ENCODE assay signal across 19 cellular contexts in the genomic region with DNA sequence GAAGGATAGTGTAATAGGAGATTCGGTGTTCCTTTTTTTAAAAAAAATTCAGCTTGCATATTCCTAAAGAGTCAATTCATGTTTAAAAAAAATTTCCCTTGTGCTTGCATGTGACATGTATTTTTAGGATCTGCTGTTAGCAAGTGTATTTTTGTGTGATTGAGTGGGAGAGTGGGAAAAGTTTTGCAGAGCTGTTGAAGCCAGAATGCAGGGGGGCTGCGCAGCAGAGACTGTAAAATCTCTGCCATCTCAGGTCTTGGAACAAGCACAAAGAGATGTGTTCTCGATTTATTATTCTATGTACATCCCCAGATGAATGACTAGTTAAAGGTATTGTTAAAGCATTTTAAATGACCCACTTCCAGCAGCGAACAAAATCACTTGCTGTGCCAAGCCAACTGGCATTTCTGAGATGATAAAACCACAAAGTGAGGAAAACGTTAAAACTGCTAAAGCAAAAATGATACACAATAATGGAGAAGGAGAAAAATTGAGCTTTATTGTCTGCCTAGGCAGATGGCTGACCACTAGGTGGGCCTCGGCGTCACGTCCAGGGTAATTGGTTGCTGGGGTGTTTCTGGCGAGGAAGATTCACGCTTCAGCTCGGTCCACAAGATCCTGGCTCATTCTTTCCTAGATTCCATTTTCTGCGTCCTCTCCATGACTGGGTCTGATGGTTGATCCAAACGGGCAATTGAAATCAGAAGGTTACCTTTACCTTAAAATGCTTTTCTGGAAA.
DNase-seq lines count a peak whose midpoint lies in the region; ATAC-seq and TF ChIP-seq lines count a peak whose summit lies in the region.
"Had no signal": no experiment of that assay in that cellular context is flagged by ENCODE, and none has a peak within 500 bp of the region (broad histone marks: within the 10 kb centered on the region; RNA-seq: fewer than 3 reads in every experiment).

No MANE protein-coding gene starts in this region.

- no peaks in the 10 kb centered on the region for H3K27me3 ChIP-seq in foreskin keratinocyte
- H3K27me3 ChIP-seq: BLaER1 treated with 17β-estradiol and CSF1 and Interleukin-3, amounts not matched to agents 10 nM and 100 nM; body of pancreas; esophagus squamous epithelium; upper lobe of right lung had no signal

- TF ChIP-seq CTCF in foreskin keratinocyte (conservative IDR thresholded peaks at IDR 0.05) (no peak), glutamatergic neuron (IDR thresholded peaks at IDR 0.05; ENCODE audit: partially characterized antibody, unreplicated experiment) (no peak)

- DNase-seq in NCI-H1092 treated with DMSO at 0.1 percent for 48 hours (lab: John Stamatoyannopoulos, UW) (peak; percentile 72), NCI-H748 treated with DMSO at 0.1 percent for 48 hours (lab: John Stamatoyannopoulos, UW) (peak; percentile 91), posterior cingulate gyrus (peak in 8 of 10 donors; percentile 25 to 89 (median 42)), foreskin keratinocyte (no peak), NAMALWA (ENCODE audit: low spot score) (no peak), glutamatergic neuron (no peak)
- DNase-seq: activated CD4-positive, alpha-beta T cell treated with anti-CD3 and anti-CD28 coated beads, Interleukin-2, amount 50 U/mL, for 1 hour; activated naive CD4-positive, alpha-beta T cell treated with anti-CD3 and anti-CD28 coated beads for 36 hours; esophagus squamous epithelium; HCEC 1CT; Kasumi-1; NCI-H1694 treated with DMSO at 0.1 percent for 48 hours; stimulated activated naive CD8-positive, alpha-beta T cell treated with anti-CD3 and anti-CD28 coated beads, Interleukin-15, Interleukin-2, amounts not matched to agents 100 U/mL and 50 U/mL, for 24 hours; upper lobe of right lung had no signal

- no peaks in the 10 kb centered on the region for H3K4me1 ChIP-seq in foreskin keratinocyte
- H3K4me1 ChIP-seq: esophagus squamous epithelium, upper lobe of right lung had no signal

- ATAC-seq in foreskin keratinocyte (no peak), GM21717 (IDR thresholded peaks at IDR 0.05; ENCODE audit: unreplicated experiment) (no peak)
- ATAC-seq: body of pancreas; stimulated activated naive CD8-positive, alpha-beta T cell treated with anti-CD3 and anti-CD28 coated beads, Interleukin-15, Interleukin-2, amounts not matched to agents 100 U/mL and 50 U/mL, for 24 hours; upper lobe of right lung had no signal

- no peaks in the 10 kb centered on the region for H3K9me3 Mint-ChIP-seq in glutamatergic neuron (ENCODE audit: unreplicated experiment)
- H3K9me3 Mint-ChIP-seq: activated naive CD4-positive, alpha-beta T cell treated with anti-CD3 and anti-CD28 coated beads for 36 hours; memory B cell had no signal

- no peaks in the 10 kb centered on the region for H3K27me3 Mint-ChIP-seq in glutamatergic neuron (ENCODE audit: unreplicated experiment)
- H3K27me3 Mint-ChIP-seq: memory B cell had no signal

- intact Hi-C loops in posterior cingulate gyrus (cut with DNase I): no loop called here

- H3K4me3 Mint-ChIP-seq in glutamatergic neuron (ENCODE audit: unreplicated experiment): no peak overlapping the region
- H3K4me3 Mint-ChIP-seq: activated naive CD4-positive, alpha-beta T cell treated with anti-CD3 and anti-CD28 coated beads for 36 hours; memory B cell had no signal

- H3K4me1 Mint-ChIP-seq in glutamatergic neuron (ENCODE audit: low read depth, unreplicated experiment): peaks cover 9% of the 10 kb centered on the region

- H3K27ac ChIP-seq in cingulate gyrus (ENCODE audit: low read depth, low read length): peak overlapping the region; percentile 49
- H3K27ac ChIP-seq in foreskin keratinocyte: no peak overlapping the region
- H3K27ac ChIP-seq: BLaER1 treated with 17β-estradiol and CSF1 and Interleukin-3, amounts not matched to agents 10 nM and 100 nM; body of pancreas; esophagus squamous epithelium; upper lobe of right lung had no signal

- no peak overlapping the region for H3K27ac Mint-ChIP-seq in glutamatergic neuron (ENCODE audit: unreplicated experiment)
- H3K27ac Mint-ChIP-seq: activated naive CD4-positive, alpha-beta T cell treated with anti-CD3 and anti-CD28 coated beads for 36 hours; memory B cell had no signal

- H3K36me3 Mint-ChIP-seq in glutamatergic neuron (ENCODE audit: unreplicated experiment): no peaks in the 10 kb centered on the region
- H3K36me3 Mint-ChIP-seq: memory B cell had no signal

Comparison
In these comparisons a context has a peak if more than half of its experiments do, and no peak if none do; other contexts are left out.
1. DNase-seq: peak in NCI-H1092 treated with DMSO at 0.1 percent for 48 hours (single experiment), NCI-H748 treated with DMSO at 0.1 percent for 48 hours (single experiment) and posterior cingulate gyrus (8 of 10); none in foreskin keratinocyte (0 of 2), NAMALWA (single experiment) and glutamatergic neuron (single experiment).